10 cellular contexts compared by ENCODE assay signal in the genomic region with DNA sequence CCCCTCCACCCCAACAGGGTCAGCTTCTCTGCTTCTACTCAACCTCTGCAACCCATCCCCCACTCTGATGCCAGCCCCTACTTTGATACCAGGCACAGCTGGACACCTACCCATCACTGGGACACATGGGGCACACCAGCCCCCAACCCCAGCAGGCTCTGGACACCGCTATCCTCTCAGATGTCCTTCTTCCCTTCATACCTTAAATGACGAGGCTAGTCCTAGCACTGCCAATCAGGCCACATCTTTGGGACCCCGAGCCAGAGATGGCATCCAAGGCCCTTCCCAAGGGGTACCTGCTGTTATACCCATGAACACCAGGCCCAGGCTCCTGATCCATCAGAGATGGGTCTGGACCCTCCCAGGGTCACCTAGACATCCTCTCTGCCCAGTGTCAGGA.
"Had no signal": no experiment of that assay in that cellular context is flagged by ENCODE, and none has a peak within 500 bp of the region (broad histone marks: within the 10 kb centered on the region; RNA-seq: fewer than 3 reads in every experiment).

No MANE protein-coding gene starts in this region.

- H3K36me3 Mint-ChIP-seq: immature natural killer cell had no signal

- H3K36me3 ChIP-seq: brain microvascular endothelial cell, esophagus muscularis mucosa, prostate gland, transverse colon had no signal

- H3K4me3 ChIP-seq: esophagus muscularis mucosa, prostate gland, transverse colon had no signal

- H3K4me1 ChIP-seq: prostate gland had no signal

- H3K4me3 Mint-ChIP-seq: activated CD4-positive, alpha-beta T cell treated with anti-CD3 and anti-CD28 coated beads for 36 hours; activated naive CD4-positive, alpha-beta T cell treated with anti-CD3 and anti-CD28 coated beads for 36 hours; immature natural killer cell had no signal

- H3K27me3 Mint-ChIP-seq: activated CD4-positive, alpha-beta T cell treated with anti-CD3 and anti-CD28 coated beads for 36 hours had no signal

- H3K27me3 ChIP-seq: brain microvascular endothelial cell, esophagus muscularis mucosa, neutrophil, transverse colon had no signal

- H3K27ac ChIP-seq: brain microvascular endothelial cell, esophagus muscularis mucosa, neutrophil, prostate gland, transverse colon, WERI-Rb-1 had no signal

- H3K9me3 Mint-ChIP-seq: activated naive CD4-positive, alpha-beta T cell treated with anti-CD3 and anti-CD28 coated beads for 36 hours; immature natural killer cell had no signal

- H3K27ac Mint-ChIP-seq: activated CD4-positive, alpha-beta T cell treated with anti-CD3 and anti-CD28 coated beads for 36 hours; activated naive CD4-positive, alpha-beta T cell treated with anti-CD3 and anti-CD28 coated beads for 36 hours had no signal

- H3K9me3 ChIP-seq: esophagus muscularis mucosa, neutrophil, prostate gland, transverse colon had no signal

- DNase-seq: SIG-M5 had no signal
